13 cellular contexts compared by ENCODE assay signal in genomic region chr1:116416854-116417513, GRCh38. TPM values are rescaled to one million over a fixed set of nuclear protein-coding genes. Genes with fewer than 3 reads are reported as not detected.
DNase-seq lines count a peak whose midpoint lies in the region; ATAC-seq, FAIRE-seq and TF ChIP-seq lines count a peak whose summit lies in the region.
"Had no signal": no experiment of that assay in that cellular context is flagged by ENCODE, and none has a peak within 500 bp of the region (broad histone marks: within the 10 kb centered on the region; RNA-seq: fewer than 3 reads in every experiment).

No MANE protein-coding gene starts in this region.

- TF ChIP-seq CTCF in DND-41 (IDR thresholded peaks at IDR 0.05; ENCODE audit: borderline replicate concordance, extremely low read depth, low read length, poor library complexity, severe bottlenecking) = no peak
- TF ChIP-seq CTCF in activated B cell treated with CpG ODN at 0.5 μM for 24 hours (IDR thresholded peaks at IDR 0.05) = no peak
- no peak for TF ChIP-seq CTCF in kidney (IDR thresholded peaks at IDR 0.05; ENCODE audit: borderline replicate concordance, extremely low read depth, insufficient read depth)

- peaks cover 3% of the 10 kb centered on the region; the same call in 1 of the 2 replicates for H3K27me3 ChIP-seq in ACC112 (ENCODE audit: insufficient read depth, low read length)
- peaks cover 3% of the 10 kb centered on the region for H3K27me3 ChIP-seq in DND-41 (ENCODE audit: insufficient read depth, low read length, poor library complexity)
- H3K27me3 ChIP-seq: gastroesophageal sphincter had no signal

- no peaks in the 10 kb centered on the region for H4K20me1 ChIP-seq in DND-41 (ENCODE audit: insufficient read depth, low read length)

- H3K79me2 ChIP-seq in ACC112 (ENCODE audit: control insufficient read depth, insufficient read depth, low read length, unreplicated experiment) = no peaks in the 10 kb centered on the region
- peaks cover 5% of the 10 kb centered on the region; the same call in 1 of the 2 replicates for H3K79me2 ChIP-seq in DND-41 (ENCODE audit: insufficient read depth, low read length)

- H2AFZ ChIP-seq in ACC112 (ENCODE audit: low read length, unreplicated experiment) (no peak overlapping the region), DND-41 (ENCODE audit: low read depth, low read length) (no peak overlapping the region; the same call in 1 of the 2 replicates)

- H3K27ac ChIP-seq in ACC112 (ENCODE audit: low read depth, low read length) = no peak overlapping the region
- peak overlapping the region; percentile 72; the same call in 1 of the 2 replicates for H3K27ac ChIP-seq in DND-41 (ENCODE audit: low read length)
- H3K27ac ChIP-seq in kidney (ENCODE audit: low read depth in 2 of 2, low read length in 2 of 2) = peak overlapping the region; percentile 76 to 78

- H3K9me3 ChIP-seq in DND-41 (ENCODE audit: insufficient read depth, low read length, severe bottlenecking) = no peaks in the 10 kb centered on the region
- H3K9me3 ChIP-seq in kidney (ENCODE audit: control insufficient read depth in 1 of 2, low read length in 2 of 2) = no peaks in the 10 kb centered on the region
- H3K9me3 ChIP-seq: gastroesophageal sphincter had no signal

- H3K27me3 Mint-ChIP-seq in activated B cell treated with CpG ODN at 0.5 μM for 24 hours = peaks cover 4% of the 10 kb centered on the region

- H3K36me3 Mint-ChIP-seq in activated B cell treated with CpG ODN at 0.5 μM for 24 hours (ENCODE audit: low read depth) = peaks cover 5% of the 10 kb centered on the region

- H3K4me1 Mint-ChIP-seq in activated B cell treated with CpG ODN at 0.5 μM for 24 hours = peaks cover 26% of the 10 kb centered on the region

- H3K27ac Mint-ChIP-seq in activated B cell treated with CpG ODN at 0.5 μM for 24 hours = no peak overlapping the region

- H3K36me3 ChIP-seq in ACC112 (ENCODE audit: insufficient read depth, low read length) = no peaks in the 10 kb centered on the region
- no peaks in the 10 kb centered on the region for H3K36me3 ChIP-seq in DND-41 (ENCODE audit: insufficient read depth, low read length)
- no peaks in the 10 kb centered on the region for H3K36me3 ChIP-seq in kidney (ENCODE audit: control insufficient read depth in 1 of 2, insufficient read depth in 2 of 2, low read length in 2 of 2)
- H3K36me3 ChIP-seq: gastroesophageal sphincter had no signal

- CTCF ChIA-PET in activated B cell treated with CpG ODN at 0.5 μM for 24 hours (lab: Charles Lee) = interaction anchor here (2.4 kb wide), 1 partner anchor 69 kb away, joined by 9 read pairs; no protein-coding TSS in a partner anchor

- POLR2A ChIA-PET in activated B cell treated with CpG ODN at 0.5 μM for 24 hours (lab: Charles Lee) = interaction anchor here (0.7 kb wide), 1 partner anchor 43 kb away, joined by 3 read pairs; no protein-coding TSS in a partner anchor

- peak overlapping the region; percentile 78 for H3K4me2 ChIP-seq in DND-41 (ENCODE audit: insufficient read depth, low read length)

- H3K9me3 Mint-ChIP-seq in activated B cell treated with CpG ODN at 0.5 μM for 24 hours = no peaks in the 10 kb centered on the region

- peak overlapping the region; percentile 77 for H3K9ac ChIP-seq in DND-41 (ENCODE audit: low read depth, low read length)
- H3K9ac ChIP-seq in kidney (ENCODE audit: low read length in 2 of 2) = peak overlapping the region in 1 of 2 donors; percentile 98

- no peak for TF ChIP-seq POLR2A in GM18505 (IDR thresholded peaks at IDR 0.05; ENCODE audit: borderline replicate concordance, extremely low read depth, insufficient read depth, insufficient read length)

- peak overlapping the region; percentile 92; the same call in 1 of the 2 replicates for H3K4me3 ChIP-seq in ACC112 (ENCODE audit: low read depth, low read length)
- H3K4me3 ChIP-seq in DND-41 (ENCODE audit: low read depth in 1 of 2, low read length in 2 of 2) = peak overlapping the region in 1 of 2 experiments; percentile 67; a peak in 2 of 4 replicates
- peak overlapping the region; percentile 98 for H3K4me3 ChIP-seq in kidney (ENCODE audit: low read length in 2 of 2)

- ATAC-seq in DND-41 (ENCODE audit: insufficient read depth, low read depth) (no peak), activated B cell treated with CpG ODN at 0.5 μM for 24 hours (ENCODE audit: low read depth) (no peak), GM19324 (IDR thresholded peaks at IDR 0.05; ENCODE audit: low FRiP score, unreplicated experiment) (no peak), GM18505 (IDR thresholded peaks at IDR 0.05; ENCODE audit: unreplicated experiment) (no peak)
- ATAC-seq: gastroesophageal sphincter had no signal

- intact Hi-C loops in activated B cell treated with CpG ODN at 0.5 μM for 24 hours (cut with micrococcal nuclease) = loop anchor here (5.0 kb wide), 1 partner anchor 705 kb away; the partner anchor contains the start of gene TRIM45
- intact Hi-C loops in kidney (cut with DNase I) = no loop called here

- no peak for FAIRE-seq in kidney (lab: Jason Lieb, UNC)
- FAIRE-seq: GM18507 had no signal

- H3K4me1 ChIP-seq in ACC112 (ENCODE audit: control insufficient read depth, insufficient read depth, low read length, unreplicated experiment) (peaks cover 15% of the 10 kb centered on the region), DND-41 (ENCODE audit: insufficient read depth, low read length) (peaks cover 31% of the 10 kb centered on the region), kidney (ENCODE audit: control insufficient read depth in 1 of 2, insufficient read depth in 1 of 2, low read depth in 1 of 2, low read length in 2 of 2) (peaks cover 16 to 22% of the 10 kb centered on the region in 2 donors)

- peak overlapping the region; percentile 91 for H3K4me3 Mint-ChIP-seq in activated B cell treated with CpG ODN at 0.5 μM for 24 hours

- DNase-seq in DND-41 = peak; percentile 28
- no peak for DNase-seq in activated B cell treated with CpG ODN at 0.5 μM for 24 hours
- DNase-seq in kidney = no peak
- no peak for DNase-seq in A172 (ENCODE audit: low spot score)
- DNase-seq in NCI-H524 treated with DMSO at 0.1 percent for 48 hours (lab: John Stamatoyannopoulos, UW) = no peak
- DNase-seq: dermis blood vessel endothelial cell, DMS 273 treated with DMSO at 0.1 percent for 48 hours, NCI-H510A treated with DMSO at 0.1 percent for 48 hours had no signal

RNA-seq across cellular contexts. Expression of gene ATP1A1, which starts 43.9 kb away (rescaled TPM):
- total RNA-seq in activated B cell treated with CpG ODN at 0.5 μM for 24 hours (139 and 151 TPM in 2 replicates), kidney (2,241 TPM)
- polyA plus RNA-seq in kidney (ENCODE audit: insufficient read depth, low read depth, low replicate concordance) = 1,218 TPM
- 42.1 and 50.9 TPM in 2 replicates for total RNA-seq in A172 (2014; rRNA removed; shearing (Covaris generic))

Comparison
In these comparisons a context has a peak if more than half of its experiments do, and no peak if none do; other contexts are left out.
1. RNA of gene ATP1A1, which starts 43.9 kb away (total RNA-seq): 2,241 TPM in kidney (single experiment); 139 to 151 TPM in activated B cell treated with CpG ODN at 0.5 μM for 24 hours and 42.1 to 50.9 TPM in A172; every median in the first group is over 10 times any median in the second.